ENCODE assay signal across 1 cellular context in the genomic region with DNA sequence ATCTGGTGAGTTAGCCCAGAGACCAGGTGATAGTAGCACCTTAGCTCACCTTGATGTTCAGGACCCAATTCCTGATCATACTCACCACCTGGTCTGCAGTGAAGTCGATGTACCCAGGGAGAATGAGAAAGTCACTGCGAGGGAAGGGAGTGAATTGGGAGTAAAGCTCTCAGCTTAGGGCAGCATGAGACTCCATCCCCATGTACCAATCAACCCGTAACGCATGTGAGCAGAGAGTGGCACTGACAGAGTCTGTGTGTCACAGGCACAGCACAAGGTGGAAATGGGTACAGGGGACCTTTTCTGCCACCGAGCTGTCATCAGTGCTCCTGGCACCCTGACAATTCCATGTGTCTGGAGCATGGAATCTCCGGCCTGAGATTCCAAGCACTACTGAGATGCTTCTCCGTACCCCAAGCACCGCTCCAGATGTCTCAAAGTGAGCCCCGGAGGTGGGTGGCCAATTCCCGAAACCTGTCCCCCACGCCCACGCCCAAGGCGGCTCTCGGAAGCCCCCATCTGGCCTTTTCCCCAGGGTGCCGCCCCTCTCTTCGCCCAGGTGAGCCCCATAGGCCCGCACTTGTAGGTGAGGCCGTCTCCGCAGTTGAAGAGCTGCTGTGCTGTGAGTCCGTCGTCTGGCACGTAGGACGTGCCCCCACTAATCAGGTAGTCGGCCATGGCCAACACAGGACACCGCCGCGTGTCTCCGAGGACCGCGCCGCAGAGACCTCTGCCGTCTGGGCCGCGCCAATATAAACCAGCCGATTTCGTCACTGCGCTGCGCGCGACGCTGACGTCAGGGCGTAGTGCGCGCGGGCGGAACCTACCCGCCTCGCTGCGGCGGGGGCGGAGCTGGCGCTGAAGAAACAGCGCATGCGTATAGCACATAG.
TF ChIP-seq lines count a peak whose summit lies in the region.

A gene (minus strand): TSS at position 726 of the 890 bp plus-strand sequence. CDS start 48 bp downstream, at position 678.

TF ChIP-seq in HepG2, 621 proteins besides CTCF, POLR2A, EP300 and RAD21 (continued from another document and continues in another):
- TF ChIP-seq ZNF816 (CRISPR knock-in tag; IDR thresholded peaks at IDR 0.05; ENCODE audit: borderline replicate concordance) (peak; percentile 92; the same call in 1 of the 2 replicates), TOPORS (CRISPR knock-in tag; IDR thresholded peaks at IDR 0.05) (no peak), ZNF558 (CRISPR knock-in tag; IDR thresholded peaks at IDR 0.05; ENCODE audit: borderline replicate concordance) (no peak; the same call in 1 of the 2 replicates), KMT2A (CRISPR knock-in tag; IDR thresholded peaks at IDR 0.05) (peak; percentile 81; the same call in 1 of the 2 replicates), ZNF34 (CRISPR knock-in tag; IDR thresholded peaks at IDR 0.05; ENCODE audit: borderline replicate concordance) (0 out of 2 replicates have a peak, but pooled peaks have one; percentile 59), DNMT3B (CRISPR knock-in tag; conservative IDR thresholded peaks at IDR 0.05) (peak; percentile 94; the same call in 1 of the 2 replicates), ZMYM4 (CRISPR knock-in tag; IDR thresholded peaks at IDR 0.05) (peak; percentile 88), HNF4G (IDR thresholded peaks at IDR 0.05; ENCODE audit: borderline replicate concordance, low read depth, low read length) (peak; percentile 34; the same call in 1 of the 2 replicates), HNF4G (CRISPR knock-in tag; IDR thresholded peaks at IDR 0.05; ENCODE audit: borderline replicate concordance, low read depth) (no peak), RFX3 (CRISPR knock-in tag; IDR thresholded peaks at IDR 0.05) (no peak), ZNF781 (CRISPR knock-in tag; IDR thresholded peaks at IDR 0.05; ENCODE audit: borderline replicate concordance, not compliant biosample characterization) (peak; percentile 97), ZNF326 (CRISPR knock-in tag; IDR thresholded peaks at IDR 0.05; ENCODE audit: borderline replicate concordance) (peak; percentile 77; the same call in 1 of the 2 replicates), NR2F1 (CRISPR knock-in tag; IDR thresholded peaks at IDR 0.05) (peak; percentile 21 to 25; a peak in 1 of 4 replicates), ZSCAN31 (CRISPR knock-in tag; IDR thresholded peaks at IDR 0.05; ENCODE audit: low read depth) (0 out of 2 replicates have a peak, but pooled peaks have one; percentile 66), RXRB (CRISPR knock-in tag; IDR thresholded peaks at IDR 0.05; ENCODE audit: borderline replicate concordance) (peak; percentile 75), RBM22 (optimal IDR thresholded peaks at IDR 0.05; ENCODE audit: low read length) (peak; percentile 100), SPEN (CRISPR knock-in tag; IDR thresholded peaks at IDR 0.05; ENCODE audit: low read depth) (peak; percentile 98), GABPA (IDR thresholded peaks at IDR 0.05; ENCODE audit: low read depth, low read length) (no peak), GABPA (CRISPR knock-in tag; IDR thresholded peaks at IDR 0.05; ENCODE audit: low read depth) (peak; percentile 44; the same call in 1 of the 2 replicates), HNRNPUL1 (IDR thresholded peaks at IDR 0.05; ENCODE audit: low read depth, low read length) (peak; percentile 64; the same call in 1 of the 2 replicates), RBM39 (IDR thresholded peaks at IDR 0.05; ENCODE audit: low read depth, low read length, poor library complexity, severe bottlenecking) (peak; percentile 97), FOXP1 (IDR thresholded peaks at IDR 0.05) (no peak), FOXP1 (CRISPR knock-in tag; IDR thresholded peaks at IDR 0.05) (no peak; the same call in 1 of the 2 replicates), HCFC1 (IDR thresholded peaks at IDR 0.05; ENCODE audit: low read depth, low read length) (peak; percentile 46; the same call in 1 of the 2 replicates), ZNF672 (CRISPR knock-in tag; IDR thresholded peaks at IDR 0.05) (0 out of 2 replicates have a peak, but pooled peaks have one; percentile 46), ZNF12 (CRISPR knock-in tag; IDR thresholded peaks at IDR 0.05) (peak; percentile 49; the same call in 1 of the 2 replicates), ZNF547 (CRISPR knock-in tag; IDR thresholded peaks at IDR 0.05) (peak; percentile 85), U2AF2 (IDR thresholded peaks at IDR 0.05; ENCODE audit: low read depth, low read length) (0 out of 2 replicates have a peak, but pooled peaks have one; percentile 36), ZNF331 (CRISPR knock-in tag; IDR thresholded peaks at IDR 0.05) (peak; percentile 93), MXD4 (CRISPR knock-in tag; IDR thresholded peaks at IDR 0.05) (peak; percentile 97), NCOA2 (CRISPR knock-in tag; IDR thresholded peaks at IDR 0.05) (0 out of 2 replicates have a peak, but pooled peaks have one; percentile 63), MED8 (CRISPR knock-in tag; IDR thresholded peaks at IDR 0.05; ENCODE audit: insufficient replicate concordance) (peak; percentile 65)
- TF ChIP-seq, protein P1, sequence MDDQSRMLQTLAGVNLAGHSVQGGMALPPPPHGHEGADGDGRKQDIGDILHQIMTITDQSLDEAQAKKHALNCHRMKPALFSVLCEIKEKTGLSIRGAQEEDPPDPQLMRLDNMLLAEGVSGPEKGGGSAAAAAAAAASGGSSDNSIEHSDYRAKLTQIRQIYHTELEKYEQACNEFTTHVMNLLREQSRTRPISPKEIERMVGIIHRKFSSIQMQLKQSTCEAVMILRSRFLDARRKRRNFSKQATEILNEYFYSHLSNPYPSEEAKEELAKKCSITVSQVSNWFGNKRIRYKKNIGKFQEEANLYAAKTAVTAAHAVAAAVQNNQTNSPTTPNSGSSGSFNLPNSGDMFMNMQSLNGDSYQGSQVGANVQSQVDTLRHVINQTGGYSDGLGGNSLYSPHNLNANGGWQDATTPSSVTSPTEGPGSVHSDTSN (CRISPR knock-in tag; IDR thresholded peaks at IDR 0.05; ENCODE audit: borderline replicate concordance) = peak; percentile 82
- TF ChIP-seq, protein P2, sequence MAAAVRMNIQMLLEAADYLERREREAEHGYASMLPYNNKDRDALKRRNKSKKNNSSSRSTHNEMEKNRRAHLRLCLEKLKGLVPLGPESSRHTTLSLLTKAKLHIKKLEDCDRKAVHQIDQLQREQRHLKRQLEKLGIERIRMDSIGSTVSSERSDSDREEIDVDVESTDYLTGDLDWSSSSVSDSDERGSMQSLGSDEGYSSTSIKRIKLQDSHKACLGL (CRISPR knock-in tag; IDR thresholded peaks at IDR 0.05) = peak; percentile 91
- TF ChIP-seq, protein P3, sequence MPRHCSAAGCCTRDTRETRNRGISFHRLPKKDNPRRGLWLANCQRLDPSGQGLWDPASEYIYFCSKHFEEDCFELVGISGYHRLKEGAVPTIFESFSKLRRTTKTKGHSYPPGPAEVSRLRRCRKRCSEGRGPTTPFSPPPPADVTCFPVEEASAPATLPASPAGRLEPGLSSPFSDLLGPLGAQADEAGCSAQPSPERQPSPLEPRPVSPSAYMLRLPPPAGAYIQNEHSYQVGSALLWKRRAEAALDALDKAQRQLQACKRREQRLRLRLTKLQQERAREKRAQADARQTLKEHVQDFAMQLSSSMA (CRISPR knock-in tag; IDR thresholded peaks at IDR 0.05) = peak; percentile 68; the same call in 1 of the 2 replicates
- TF ChIP-seq, protein P4, sequence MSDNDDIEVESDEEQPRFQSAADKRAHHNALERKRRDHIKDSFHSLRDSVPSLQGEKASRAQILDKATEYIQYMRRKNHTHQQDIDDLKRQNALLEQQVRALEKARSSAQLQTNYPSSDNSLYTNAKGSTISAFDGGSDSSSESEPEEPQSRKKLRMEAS (IDR thresholded peaks at IDR 0.05) = peak; percentile 97
- TF ChIP-seq, protein P5, sequence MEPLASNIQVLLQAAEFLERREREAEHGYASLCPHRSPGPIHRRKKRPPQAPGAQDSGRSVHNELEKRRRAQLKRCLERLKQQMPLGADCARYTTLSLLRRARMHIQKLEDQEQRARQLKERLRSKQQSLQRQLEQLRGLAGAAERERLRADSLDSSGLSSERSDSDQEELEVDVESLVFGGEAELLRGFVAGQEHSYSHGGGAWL (CRISPR knock-in tag; IDR thresholded peaks at IDR 0.05) = peak; percentile 90; the same call in 1 of the 2 replicates
- TF ChIP-seq, protein P6, sequence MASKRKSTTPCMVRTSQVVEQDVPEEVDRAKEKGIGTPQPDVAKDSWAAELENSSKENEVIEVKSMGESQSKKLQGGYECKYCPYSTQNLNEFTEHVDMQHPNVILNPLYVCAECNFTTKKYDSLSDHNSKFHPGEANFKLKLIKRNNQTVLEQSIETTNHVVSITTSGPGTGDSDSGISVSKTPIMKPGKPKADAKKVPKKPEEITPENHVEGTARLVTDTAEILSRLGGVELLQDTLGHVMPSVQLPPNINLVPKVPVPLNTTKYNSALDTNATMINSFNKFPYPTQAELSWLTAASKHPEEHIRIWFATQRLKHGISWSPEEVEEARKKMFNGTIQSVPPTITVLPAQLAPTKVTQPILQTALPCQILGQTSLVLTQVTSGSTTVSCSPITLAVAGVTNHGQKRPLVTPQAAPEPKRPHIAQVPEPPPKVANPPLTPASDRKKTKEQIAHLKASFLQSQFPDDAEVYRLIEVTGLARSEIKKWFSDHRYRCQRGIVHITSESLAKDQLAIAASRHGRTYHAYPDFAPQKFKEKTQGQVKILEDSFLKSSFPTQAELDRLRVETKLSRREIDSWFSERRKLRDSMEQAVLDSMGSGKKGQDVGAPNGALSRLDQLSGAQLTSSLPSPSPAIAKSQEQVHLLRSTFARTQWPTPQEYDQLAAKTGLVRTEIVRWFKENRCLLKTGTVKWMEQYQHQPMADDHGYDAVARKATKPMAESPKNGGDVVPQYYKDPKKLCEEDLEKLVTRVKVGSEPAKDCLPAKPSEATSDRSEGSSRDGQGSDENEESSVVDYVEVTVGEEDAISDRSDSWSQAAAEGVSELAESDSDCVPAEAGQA (IDR thresholded peaks at IDR 0.05; ENCODE audit: low read depth) = peak; percentile 94
- TF ChIP-seq, protein P6 (CRISPR knock-in tag; IDR thresholded peaks at IDR 0.05; ENCODE audit: borderline replicate concordance) = no peak
- TF ChIP-seq, protein P7, sequence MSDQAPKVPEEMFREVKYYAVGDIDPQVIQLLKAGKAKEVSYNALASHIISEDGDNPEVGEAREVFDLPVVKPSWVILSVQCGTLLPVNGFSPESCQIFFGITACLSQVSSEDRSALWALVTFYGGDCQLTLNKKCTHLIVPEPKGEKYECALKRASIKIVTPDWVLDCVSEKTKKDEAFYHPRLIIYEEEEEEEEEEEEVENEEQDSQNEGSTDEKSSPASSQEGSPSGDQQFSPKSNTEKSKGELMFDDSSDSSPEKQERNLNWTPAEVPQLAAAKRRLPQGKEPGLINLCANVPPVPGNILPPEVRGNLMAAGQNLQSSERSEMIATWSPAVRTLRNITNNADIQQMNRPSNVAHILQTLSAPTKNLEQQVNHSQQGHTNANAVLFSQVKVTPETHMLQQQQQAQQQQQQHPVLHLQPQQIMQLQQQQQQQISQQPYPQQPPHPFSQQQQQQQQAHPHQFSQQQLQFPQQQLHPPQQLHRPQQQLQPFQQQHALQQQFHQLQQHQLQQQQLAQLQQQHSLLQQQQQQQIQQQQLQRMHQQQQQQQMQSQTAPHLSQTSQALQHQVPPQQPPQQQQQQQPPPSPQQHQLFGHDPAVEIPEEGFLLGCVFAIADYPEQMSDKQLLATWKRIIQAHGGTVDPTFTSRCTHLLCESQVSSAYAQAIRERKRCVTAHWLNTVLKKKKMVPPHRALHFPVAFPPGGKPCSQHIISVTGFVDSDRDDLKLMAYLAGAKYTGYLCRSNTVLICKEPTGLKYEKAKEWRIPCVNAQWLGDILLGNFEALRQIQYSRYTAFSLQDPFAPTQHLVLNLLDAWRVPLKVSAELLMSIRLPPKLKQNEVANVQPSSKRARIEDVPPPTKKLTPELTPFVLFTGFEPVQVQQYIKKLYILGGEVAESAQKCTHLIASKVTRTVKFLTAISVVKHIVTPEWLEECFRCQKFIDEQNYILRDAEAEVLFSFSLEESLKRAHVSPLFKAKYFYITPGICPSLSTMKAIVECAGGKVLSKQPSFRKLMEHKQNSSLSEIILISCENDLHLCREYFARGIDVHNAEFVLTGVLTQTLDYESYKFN (CRISPR knock-in tag; conservative IDR thresholded peaks at IDR 0.05) = no peak; the same call in 1 of the 2 replicates
- TF ChIP-seq, protein P8, sequence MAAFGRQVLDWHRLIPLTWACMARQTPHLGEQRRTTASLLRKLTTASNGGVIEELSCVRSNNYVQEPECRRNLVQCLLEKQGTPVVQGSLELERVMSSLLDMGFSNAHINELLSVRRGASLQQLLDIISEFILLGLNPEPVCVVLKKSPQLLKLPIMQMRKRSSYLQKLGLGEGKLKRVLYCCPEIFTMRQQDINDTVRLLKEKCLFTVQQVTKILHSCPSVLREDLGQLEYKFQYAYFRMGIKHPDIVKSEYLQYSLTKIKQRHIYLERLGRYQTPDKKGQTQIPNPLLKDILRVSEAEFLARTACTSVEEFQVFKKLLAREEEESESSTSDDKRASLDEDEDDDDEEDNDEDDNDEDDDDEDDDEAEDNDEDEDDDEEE (CRISPR knock-in tag; IDR thresholded peaks at IDR 0.05) = peak; percentile 72; the same call in 1 of the 2 replicates
- TF ChIP-seq, protein P9, sequence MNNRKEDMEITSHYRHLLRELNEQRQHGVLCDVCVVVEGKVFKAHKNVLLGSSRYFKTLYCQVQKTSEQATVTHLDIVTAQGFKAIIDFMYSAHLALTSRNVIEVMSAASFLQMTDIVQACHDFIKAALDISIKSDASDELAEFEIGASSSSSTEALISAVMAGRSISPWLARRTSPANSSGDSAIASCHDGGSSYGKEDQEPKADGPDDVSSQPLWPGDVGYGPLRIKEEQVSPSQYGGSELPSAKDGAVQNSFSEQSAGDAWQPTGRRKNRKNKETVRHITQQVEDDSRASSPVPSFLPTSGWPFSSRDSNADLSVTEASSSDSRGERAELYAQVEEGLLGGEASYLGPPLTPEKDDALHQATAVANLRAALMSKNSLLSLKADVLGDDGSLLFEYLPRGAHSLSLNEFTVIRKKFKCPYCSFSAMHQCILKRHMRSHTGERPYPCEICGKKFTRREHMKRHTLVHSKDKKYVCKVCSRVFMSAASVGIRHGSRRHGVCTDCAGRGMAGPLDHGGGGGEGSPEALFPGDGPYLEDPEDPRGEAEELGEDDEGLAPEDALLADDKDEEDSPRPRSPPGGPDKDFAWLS (CRISPR knock-in tag; IDR thresholded peaks at IDR 0.05; ENCODE audit: borderline replicate concordance) = no peak
